ENCODE assay signal across 1 cellular context in genomic region chr19:45657520-45658163, GRCh38.
TF ChIP-seq lines count a peak whose summit lies in the region.

No MANE protein-coding gene starts in this region.

TF ChIP-seq in HepG2, 621 proteins besides CTCF, POLR2A, EP300 and RAD21 (continued from another document and continues in another):
- TF ChIP-seq ZNF687 (CRISPR knock-in tag; IDR thresholded peaks at IDR 0.05), result peak; percentile 35; the same call in 1 of the 2 replicates
- peak; percentile 87 for TF ChIP-seq PAXIP1 (CRISPR knock-in tag; conservative IDR thresholded peaks at IDR 0.05)
- TF ChIP-seq THRA (CRISPR knock-in tag; IDR thresholded peaks at IDR 0.05; ENCODE audit: borderline replicate concordance), result peak; percentile 14; the same call in 1 of the 2 replicates
- no peak for TF ChIP-seq THAP7 (CRISPR knock-in tag; IDR thresholded peaks at IDR 0.05)
- no peak for TF ChIP-seq ZBTB46 (CRISPR knock-in tag; IDR thresholded peaks at IDR 0.05; ENCODE audit: borderline replicate concordance)
- no peak for TF ChIP-seq ZNF446 (CRISPR knock-in tag; IDR thresholded peaks at IDR 0.05)
- TF ChIP-seq SETDB1 (CRISPR knock-in tag; IDR thresholded peaks at IDR 0.05; ENCODE audit: borderline replicate concordance), result no peak
- TF ChIP-seq MAZ (IDR thresholded peaks at IDR 0.05; ENCODE audit: borderline replicate concordance, low read depth, low read length), result peak; percentile 58; the same call in 1 of the 2 replicates
- TF ChIP-seq MAZ (CRISPR knock-in tag; IDR thresholded peaks at IDR 0.05; ENCODE audit: low read depth), result peak; percentile 44; the same call in 1 of the 2 replicates
- TF ChIP-seq ZNF777 (CRISPR knock-in tag; IDR thresholded peaks at IDR 0.05), result no peak
- no peak for TF ChIP-seq KDM3A (CRISPR knock-in tag; IDR thresholded peaks at IDR 0.05; ENCODE audit: low read depth)
- no peak for TF ChIP-seq ZNF746 (CRISPR knock-in tag; IDR thresholded peaks at IDR 0.05)
- no peak for TF ChIP-seq MED1 (CRISPR knock-in tag; IDR thresholded peaks at IDR 0.05)
- TF ChIP-seq ZNF230 (CRISPR knock-in tag; IDR thresholded peaks at IDR 0.05), result no peak
- peak; percentile 56; the same call in 1 of the 2 replicates for TF ChIP-seq ZBTB7B (CRISPR knock-in tag; IDR thresholded peaks at IDR 0.05)
- TF ChIP-seq ZMYM3 (CRISPR knock-in tag; IDR thresholded peaks at IDR 0.05), result 0 out of 2 replicates have a peak, but pooled peaks have one; percentile 39
- no peak for TF ChIP-seq LCORL (IDR thresholded peaks at IDR 0.05)
- TF ChIP-seq LCORL (CRISPR knock-in tag; IDR thresholded peaks at IDR 0.05), result peak; percentile 56; the same call in 1 of the 2 replicates
- peak; percentile 91 for TF ChIP-seq TFAP4 (IDR thresholded peaks at IDR 0.05; ENCODE audit: borderline replicate concordance, low read depth)
- no peak for TF ChIP-seq ZFP90 (CRISPR knock-in tag; IDR thresholded peaks at IDR 0.05; ENCODE audit: borderline replicate concordance)
- no peak for TF ChIP-seq ZNF276 (CRISPR knock-in tag; IDR thresholded peaks at IDR 0.05; ENCODE audit: low read depth)
- TF ChIP-seq SALL2 (CRISPR knock-in tag; IDR thresholded peaks at IDR 0.05), result no peak
- TF ChIP-seq RARA (CRISPR knock-in tag; IDR thresholded peaks at IDR 0.05), result peak; percentile 54; the same call in 1 of the 2 replicates
- 0 out of 2 replicates have a peak, but pooled peaks have one; percentile 23 for TF ChIP-seq NR2F6 (IDR thresholded peaks at IDR 0.05)
- peak; percentile 9; the same call in 1 of the 2 replicates for TF ChIP-seq NR2F6 (CRISPR knock-in tag; IDR thresholded peaks at IDR 0.05)
- 0 out of 2 replicates have a peak, but pooled peaks have one; percentile 23 for TF ChIP-seq MAX (IDR thresholded peaks at IDR 0.05)
- TF ChIP-seq ZBTB7A (CRISPR knock-in tag; IDR thresholded peaks at IDR 0.05), result peak; percentile 26; the same call in 1 of the 2 replicates
- TF ChIP-seq RFX3 (CRISPR knock-in tag; IDR thresholded peaks at IDR 0.05), result peak; percentile 54; the same call in 1 of the 2 replicates
- no peak for TF ChIP-seq ZNF451 (CRISPR knock-in tag; IDR thresholded peaks at IDR 0.05)
- peak; percentile 43; the same call in 1 of the 2 replicates for TF ChIP-seq HDAC1 (CRISPR knock-in tag; IDR thresholded peaks at IDR 0.05)
- TF ChIP-seq ARID4A (CRISPR knock-in tag; IDR thresholded peaks at IDR 0.05; ENCODE audit: borderline replicate concordance), result peak; percentile 57; the same call in 1 of the 2 replicates
- TF ChIP-seq ARID5B (CRISPR knock-in tag; IDR thresholded peaks at IDR 0.05), result peak; percentile 46
- 0 out of 2 replicates have a peak, but pooled peaks have one; percentile 36 for TF ChIP-seq MTA1 (CRISPR knock-in tag; IDR thresholded peaks at IDR 0.05; ENCODE audit: borderline replicate concordance)
